ENCODE assay signal across 7 cellular contexts in genomic region chr19:54242646-54243045, GRCh38. TPM values are rescaled to one million over a fixed set of nuclear protein-coding genes. Genes with fewer than 3 reads are reported as not detected.
"Had no signal": no experiment of that assay in that cellular context is flagged by ENCODE, and none has a peak within 500 bp of the region (broad histone marks: within the 10 kb centered on the region; RNA-seq: fewer than 3 reads in every experiment).

Gene LILRA6, minus strand, starts transcription at chr19:54242790.

RNA-seq across cellular contexts. Expression of gene LILRA6, which starts in this region (rescaled TPM):
- total RNA-seq: activated T-cell treated with anti-CD3 and anti-CD28 coated beads, Interleukin-2, amount 50 U/mL, for 4 hours; activated T-helper 2 cell treated with anti-CD3 and anti-CD28 coated beads, Interferon-gamma antibody, Interleukin-2, Interleukin-4, amounts not matched to agents 10 μg/mL and 5 μg/mL and 100 μg/mL, durations not matched to agents 14 hours and 24 hours and 36 hours; dermis blood vessel endothelial cell; glomerular endothelial cell; myocyte; progenitor cell of endocrine pancreas had no signal
- polyA plus RNA-seq: SK-N-SH had no signal
